ENCODE assay signal across 1 cellular context in genomic region chr2:101655941-101656422, GRCh38.
TF ChIP-seq lines count a peak whose summit lies in the region.

No MANE protein-coding gene starts in this region.

TF ChIP-seq in HepG2, 621 proteins besides CTCF, POLR2A, EP300 and RAD21 (continued from another document and continues in another):
- TF ChIP-seq HHEX (CRISPR knock-in tag; IDR thresholded peaks at IDR 0.05) (peak; percentile 54; the same call in 1 of the 2 replicates), ONECUT2 (CRISPR knock-in tag; IDR thresholded peaks at IDR 0.05) (peak; percentile 89), ZFAT (CRISPR knock-in tag; conservative IDR thresholded peaks at IDR 0.05) (no peak), ZNF329 (CRISPR knock-in tag; IDR thresholded peaks at IDR 0.05; ENCODE audit: low read depth) (0 out of 2 replicates have a peak, but pooled peaks have one; percentile 49), HNF1A (IDR thresholded peaks at IDR 0.05; ENCODE audit: low read depth) (0 out of 2 replicates have a peak, but pooled peaks have one; percentile 27), HNF1A (CRISPR knock-in tag; IDR thresholded peaks at IDR 0.05; ENCODE audit: borderline replicate concordance) (no peak), WIZ (CRISPR knock-in tag; IDR thresholded peaks at IDR 0.05) (0 out of 2 replicates have a peak, but pooled peaks have one; percentile 53), PAXIP1 (CRISPR knock-in tag; conservative IDR thresholded peaks at IDR 0.05) (peak; percentile 79), MAZ (IDR thresholded peaks at IDR 0.05; ENCODE audit: borderline replicate concordance, low read depth, low read length) (no peak), MAZ (CRISPR knock-in tag; IDR thresholded peaks at IDR 0.05; ENCODE audit: low read depth) (peak; percentile 33; the same call in 1 of the 2 replicates), ZNF484 (CRISPR knock-in tag; IDR thresholded peaks at IDR 0.05; ENCODE audit: borderline replicate concordance, low read depth) (no peak), HDAC2 (CRISPR knock-in tag; IDR thresholded peaks at IDR 0.05) (peak; percentile 59), HDAC1 (CRISPR knock-in tag; IDR thresholded peaks at IDR 0.05) (peak; percentile 30; the same call in 1 of the 2 replicates), NBN (conservative IDR thresholded peaks at IDR 0.05) (no peak), HMG20A (CRISPR knock-in tag; IDR thresholded peaks at IDR 0.05; ENCODE audit: borderline replicate concordance) (peak; percentile 65; the same call in 1 of the 2 replicates), SALL1 (CRISPR knock-in tag; IDR thresholded peaks at IDR 0.05) (peak; percentile 79), PATZ1 (CRISPR knock-in tag; IDR thresholded peaks at IDR 0.05) (peak; percentile 58), PRMT3 (CRISPR knock-in tag; IDR thresholded peaks at IDR 0.05; ENCODE audit: borderline replicate concordance, low read depth) (no peak), ZNF3 (CRISPR knock-in tag; IDR thresholded peaks at IDR 0.05) (no peak), ZSCAN9 (CRISPR knock-in tag; IDR thresholded peaks at IDR 0.05; ENCODE audit: borderline replicate concordance) (no peak), ETV6 (CRISPR knock-in tag; conservative IDR thresholded peaks at IDR 0.05) (0 out of 2 replicates have a peak, but pooled peaks have one; percentile 37), ZSCAN22 (CRISPR knock-in tag; IDR thresholded peaks at IDR 0.05) (no peak), ZNF34 (CRISPR knock-in tag; IDR thresholded peaks at IDR 0.05; ENCODE audit: borderline replicate concordance) (peak; percentile 74; the same call in 1 of the 2 replicates), ZNF788 (CRISPR knock-in tag; IDR thresholded peaks at IDR 0.05; ENCODE audit: borderline replicate concordance) (peak; percentile 63; the same call in 1 of the 2 replicates), ZNF547 (CRISPR knock-in tag; IDR thresholded peaks at IDR 0.05) (no peak), NR2F6 (IDR thresholded peaks at IDR 0.05) (peak; percentile 38; the same call in 1 of the 2 replicates), NR2F6 (CRISPR knock-in tag; IDR thresholded peaks at IDR 0.05) (no peak; the same call in 1 of the 2 replicates), ZNF569 (CRISPR knock-in tag; IDR thresholded peaks at IDR 0.05; ENCODE audit: borderline replicate concordance) (no peak), ELF3 (CRISPR knock-in tag; IDR thresholded peaks at IDR 0.05) (0 out of 2 replicates have a peak, but pooled peaks have one; percentile 29), ZKSCAN1 (IDR thresholded peaks at IDR 0.05; ENCODE audit: low read length) (no peak), FOXA3 (CRISPR knock-in tag; IDR thresholded peaks at IDR 0.05) (peak; percentile 88)
- TF ChIP-seq, protein P1, sequence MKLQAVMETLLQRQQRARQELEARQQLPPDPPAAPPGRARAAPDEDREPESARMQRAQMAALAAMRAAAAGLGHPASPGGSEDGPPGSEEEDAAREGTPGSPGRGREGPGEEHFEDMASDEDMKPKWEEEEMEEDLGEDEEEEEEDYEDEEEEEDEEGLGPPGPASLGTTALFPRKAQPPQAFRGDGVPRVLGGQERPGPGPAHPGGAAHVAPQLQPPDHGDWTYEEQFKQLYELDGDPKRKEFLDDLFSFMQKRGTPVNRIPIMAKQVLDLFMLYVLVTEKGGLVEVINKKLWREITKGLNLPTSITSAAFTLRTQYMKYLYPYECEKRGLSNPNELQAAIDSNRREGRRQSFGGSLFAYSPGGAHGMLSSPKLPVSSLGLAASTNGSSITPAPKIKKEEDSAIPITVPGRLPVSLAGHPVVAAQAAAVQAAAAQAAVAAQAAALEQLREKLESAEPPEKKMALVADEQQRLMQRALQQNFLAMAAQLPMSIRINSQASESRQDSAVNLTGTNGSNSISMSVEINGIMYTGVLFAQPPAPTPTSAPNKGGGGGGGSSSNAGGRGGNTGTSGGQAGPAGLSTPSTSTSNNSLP (IDR thresholded peaks at IDR 0.05; ENCODE audit: low read depth, low read length) = peak; percentile 68; the same call in 1 of the 2 replicates
- TF ChIP-seq, protein P2, sequence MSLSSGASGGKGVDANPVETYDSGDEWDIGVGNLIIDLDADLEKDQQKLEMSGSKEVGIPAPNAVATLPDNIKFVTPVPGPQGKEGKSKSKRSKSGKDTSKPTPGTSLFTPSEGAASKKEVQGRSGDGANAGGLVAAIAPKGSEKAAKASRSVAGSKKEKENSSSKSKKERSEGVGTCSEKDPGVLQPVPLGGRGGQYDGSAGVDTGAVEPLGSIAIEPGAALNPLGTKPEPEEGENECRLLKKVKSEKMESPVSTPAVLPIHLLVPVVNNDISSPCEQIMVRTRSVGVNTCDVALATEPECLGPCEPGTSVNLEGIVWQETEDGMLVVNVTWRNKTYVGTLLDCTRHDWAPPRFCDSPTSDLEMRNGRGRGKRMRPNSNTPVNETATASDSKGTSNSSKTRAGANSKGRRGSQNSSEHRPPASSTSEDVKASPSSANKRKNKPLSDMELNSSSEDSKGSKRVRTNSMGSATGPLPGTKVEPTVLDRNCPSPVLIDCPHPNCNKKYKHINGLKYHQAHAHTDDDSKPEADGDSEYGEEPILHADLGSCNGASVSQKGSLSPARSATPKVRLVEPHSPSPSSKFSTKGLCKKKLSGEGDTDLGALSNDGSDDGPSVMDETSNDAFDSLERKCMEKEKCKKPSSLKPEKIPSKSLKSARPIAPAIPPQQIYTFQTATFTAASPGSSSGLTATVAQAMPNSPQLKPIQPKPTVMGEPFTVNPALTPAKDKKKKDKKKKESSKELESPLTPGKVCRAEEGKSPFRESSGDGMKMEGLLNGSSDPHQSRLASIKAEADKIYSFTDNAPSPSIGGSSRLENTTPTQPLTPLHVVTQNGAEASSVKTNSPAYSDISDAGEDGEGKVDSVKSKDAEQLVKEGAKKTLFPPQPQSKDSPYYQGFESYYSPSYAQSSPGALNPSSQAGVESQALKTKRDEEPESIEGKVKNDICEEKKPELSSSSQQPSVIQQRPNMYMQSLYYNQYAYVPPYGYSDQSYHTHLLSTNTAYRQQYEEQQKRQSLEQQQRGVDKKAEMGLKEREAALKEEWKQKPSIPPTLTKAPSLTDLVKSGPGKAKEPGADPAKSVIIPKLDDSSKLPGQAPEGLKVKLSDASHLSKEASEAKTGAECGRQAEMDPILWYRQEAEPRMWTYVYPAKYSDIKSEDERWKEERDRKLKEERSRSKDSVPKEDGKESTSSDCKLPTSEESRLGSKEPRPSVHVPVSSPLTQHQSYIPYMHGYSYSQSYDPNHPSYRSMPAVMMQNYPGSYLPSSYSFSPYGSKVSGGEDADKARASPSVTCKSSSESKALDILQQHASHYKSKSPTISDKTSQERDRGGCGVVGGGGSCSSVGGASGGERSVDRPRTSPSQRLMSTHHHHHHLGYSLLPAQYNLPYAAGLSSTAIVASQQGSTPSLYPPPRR (CRISPR knock-in tag; IDR thresholded peaks at IDR 0.05; ENCODE audit: borderline replicate concordance) = peak; percentile 90
- TF ChIP-seq, protein P3, sequence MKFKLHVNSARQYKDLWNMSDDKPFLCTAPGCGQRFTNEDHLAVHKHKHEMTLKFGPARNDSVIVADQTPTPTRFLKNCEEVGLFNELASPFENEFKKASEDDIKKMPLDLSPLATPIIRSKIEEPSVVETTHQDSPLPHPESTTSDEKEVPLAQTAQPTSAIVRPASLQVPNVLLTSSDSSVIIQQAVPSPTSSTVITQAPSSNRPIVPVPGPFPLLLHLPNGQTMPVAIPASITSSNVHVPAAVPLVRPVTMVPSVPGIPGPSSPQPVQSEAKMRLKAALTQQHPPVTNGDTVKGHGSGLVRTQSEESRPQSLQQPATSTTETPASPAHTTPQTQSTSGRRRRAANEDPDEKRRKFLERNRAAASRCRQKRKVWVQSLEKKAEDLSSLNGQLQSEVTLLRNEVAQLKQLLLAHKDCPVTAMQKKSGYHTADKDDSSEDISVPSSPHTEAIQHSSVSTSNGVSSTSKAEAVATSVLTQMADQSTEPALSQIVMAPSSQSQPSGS (CRISPR knock-in tag; IDR thresholded peaks at IDR 0.05) = 0 out of 2 replicates have a peak, but pooled peaks have one; percentile 13
